17 cellular contexts compared by ENCODE assay signal in genomic region chr22:46318576-46318975, GRCh38. TPM values are rescaled to one million over a fixed set of nuclear protein-coding genes. Genes with fewer than 3 reads are reported as not detected.
A peak's percentile ranks its signal among the peaks of the same experiment; 100 is the strongest.
DNase-seq lines count a peak whose midpoint lies in the region; ATAC-seq and TF ChIP-seq lines count a peak whose summit lies in the region.
"Had no signal": no experiment of that assay in that cellular context is flagged by ENCODE, and none has a peak within 500 bp of the region (broad histone marks: within the 10 kb centered on the region; RNA-seq: fewer than 3 reads in every experiment).

No MANE protein-coding gene starts in this region.

- H4K20me1 ChIP-seq in H9 (ENCODE audit: control insufficient read depth, insufficient read depth, insufficient read length) = no peaks in the 10 kb centered on the region

- H3K27ac ChIP-seq in H9 (ENCODE audit: insufficient read length, low read depth, low read length) = no peak overlapping the region
- no peak overlapping the region for H3K27ac ChIP-seq in spleen

- no peaks in the 10 kb centered on the region for H3K23me2 ChIP-seq in H9 (ENCODE audit: insufficient read length, low read depth, low read length, poor library complexity, severe bottlenecking)

- H3K9me3 ChIP-seq in H9 (ENCODE audit: control insufficient read depth, low read depth, low read length) (no peaks in the 10 kb centered on the region), spleen (no peaks in the 10 kb centered on the region)
- H3K9me3 ChIP-seq: BE2C, HAP-1 had no signal

- H3K4me2 ChIP-seq in H9 (ENCODE audit: insufficient read depth, insufficient read length, low read length) = no peak overlapping the region

- no peaks in the 10 kb centered on the region for H3K79me2 ChIP-seq in H9 (ENCODE audit: insufficient read depth, low read length)

- H3K9ac ChIP-seq in H9 (ENCODE audit: extremely low read depth, insufficient read length, low read length) = no peak overlapping the region

- H4K91ac ChIP-seq in H9 (ENCODE audit: insufficient read length, low read depth, low read length) = no peak overlapping the region

- H2AK5ac ChIP-seq in H9 (ENCODE audit: insufficient read length, low read length) = no peak overlapping the region

- no peak overlapping the region for H4K5ac ChIP-seq in H9 (ENCODE audit: insufficient read length, low read depth, low read length)

- H3K4me1 ChIP-seq in H9 (ENCODE audit: insufficient read depth, low read length) (no peaks in the 10 kb centered on the region), spleen (peaks cover 0 to 4% (median 0%) of the 10 kb centered on the region in 6 donors)
- H3K4me1 ChIP-seq: BE2C, HAP-1 had no signal

- H3K4me3 Mint-ChIP-seq in H9 = no peak overlapping the region
- H3K4me3 Mint-ChIP-seq in chondrocyte (ENCODE audit: unreplicated experiment) = no peak overlapping the region
- H3K4me3 Mint-ChIP-seq: CD4-positive, CD25-positive, alpha-beta regulatory T cell; CD8-positive, alpha-beta memory T cell; IgD-negative memory B cell had no signal

- no peaks in the 10 kb centered on the region for H3K27me3 ChIP-seq in H7 (ENCODE audit: control insufficient read depth, insufficient read depth, low read length)
- H3K27me3 ChIP-seq in H9 (ENCODE audit: insufficient read depth, low read length) = no peaks in the 10 kb centered on the region
- no peaks in the 10 kb centered on the region for H3K27me3 ChIP-seq in spleen (replicated peaks in 1 of 7)
- H3K27me3 ChIP-seq: BE2C had no signal

- no peaks in the 10 kb centered on the region for H3K9me3 Mint-ChIP-seq in H9
- H3K9me3 Mint-ChIP-seq in chondrocyte (ENCODE audit: low read depth) = no peaks in the 10 kb centered on the region
- H3K9me3 Mint-ChIP-seq: CD4-positive, CD25-positive, alpha-beta regulatory T cell; CD8-positive, alpha-beta memory T cell; IgD-negative memory B cell had no signal

- no peak overlapping the region for H3K14ac ChIP-seq in H9 (ENCODE audit: insufficient read depth, low read length)

- no peak overlapping the region for H2BK20ac ChIP-seq in H9 (ENCODE audit: low read depth, low read length, poor library complexity, severe bottlenecking)

- H3K4me1 Mint-ChIP-seq in H9 (no peaks in the 10 kb centered on the region), chondrocyte (ENCODE audit: low read depth) (no peaks in the 10 kb centered on the region)
- H3K4me1 Mint-ChIP-seq: CD8-positive, alpha-beta memory T cell; IgD-negative memory B cell had no signal

- H3K79me1 ChIP-seq in H9 (ENCODE audit: insufficient read depth, low read depth, low read length, poor library complexity, severe bottlenecking) = no peaks in the 10 kb centered on the region

- H3K36me3 Mint-ChIP-seq in H9 (ENCODE audit: insufficient read depth in 1 of 3, low read depth in 3 of 3) (peaks cover 33 to 83% (median 72%) of the 10 kb centered on the region in 3 experiments), chondrocyte (ENCODE audit: low read depth) (peaks cover 2% of the 10 kb centered on the region)
- H3K36me3 Mint-ChIP-seq: CD4-positive, CD25-positive, alpha-beta regulatory T cell; CD8-positive, alpha-beta memory T cell had no signal

- H3K4me3 ChIP-seq in H7 (ENCODE audit: insufficient read depth, low read depth, low read length) (no peak overlapping the region), spleen (no peak overlapping the region)
- H3K4me3 ChIP-seq: HAP-1 had no signal

- no peak overlapping the region for H2BK15ac ChIP-seq in H9 (ENCODE audit: low read depth, low read length)

- H3K27me3 Mint-ChIP-seq in H9 (ENCODE audit: low read depth) (no peaks in the 10 kb centered on the region), chondrocyte (ENCODE audit: low read depth) (no peaks in the 10 kb centered on the region)
- H3K27me3 Mint-ChIP-seq: CD4-positive, CD25-positive, alpha-beta regulatory T cell; IgD-negative memory B cell had no signal

- H2BK5ac ChIP-seq in H9 (ENCODE audit: insufficient read length, low read length) = no peak overlapping the region

- H2AFZ ChIP-seq in H9 (ENCODE audit: low read length) = no peak overlapping the region

- no peak overlapping the region for H3K23ac ChIP-seq in H9 (ENCODE audit: insufficient read length, low read depth, low read length)

- no CpG with 5 or more reads among the region's 15 CpGs for WGBS in H9 (ENCODE audit: extremely low coverage, insufficient read length, low lambda C conversion rate)
- 91 to 98% (median 94%) methylated on average over 13 to 15 of the region's 15 CpGs for WGBS in spleen, 5 donors

- H2BK120ac ChIP-seq in H9 (ENCODE audit: low read depth, low read length, poor library complexity, severe bottlenecking) = no peak overlapping the region

- no peak overlapping the region for H2BK12ac ChIP-seq in H9 (ENCODE audit: insufficient read length, low read depth, low read length)

- H3T11ph ChIP-seq in H9 (ENCODE audit: low read length) = no peak overlapping the region

- no peak overlapping the region for H3K56ac ChIP-seq in H9 (ENCODE audit: insufficient read length, low read depth, low read length)

- no peak overlapping the region for H3K4ac ChIP-seq in H9 (ENCODE audit: low read depth, low read length)

- intact Hi-C loops in spleen (cut with DNase I; ENCODE audit: low total_unique reads) = loop anchor here (5.0 kb wide), 1 partner anchor 326 kb away; no protein-coding TSS in a partner anchor

- H3K18ac ChIP-seq in H9 (ENCODE audit: insufficient read length, low read depth, low read length) = no peak overlapping the region

- H3K36me3 ChIP-seq in H7 (replicated peaks; ENCODE audit: control insufficient read depth, insufficient read depth, low read length) = peaks cover 31% of the 10 kb centered on the region
- peaks cover 0 to 89% (median 0%) of the 10 kb centered on the region in 6 donors for H3K36me3 ChIP-seq in spleen

- no peak for TF ChIP-seq POLR2A in spleen (IDR thresholded peaks at IDR 0.05)

- H3K27ac Mint-ChIP-seq in H9 (peak overlapping the region in 2 of 3 experiments; percentile 37 to 40; a peak in 3 of 7 replicates), chondrocyte (ENCODE audit: unreplicated experiment) (no peak overlapping the region)

- TF ChIP-seq CTCF in H9 (conservative IDR thresholded peaks at IDR 0.05) = no peak
- TF ChIP-seq CTCF in chondrocyte (IDR thresholded peaks at IDR 0.05) = no peak
- no peak for TF ChIP-seq CTCF in spleen (IDR thresholded peaks at IDR 0.05 in 8 of 11, conservative IDR thresholded peaks at IDR 0.05 in 3 of 11)

- ATAC-seq in GM21717 (IDR thresholded peaks at IDR 0.05; ENCODE audit: unreplicated experiment) = no peak
- ATAC-seq: HepG2 had no signal

- H4K8ac ChIP-seq in H9 (replicated peaks; ENCODE audit: insufficient read length, low read depth, low read length) = no peak overlapping the region

- DNase-seq in H7 (peak; percentile 36), H9 (no peak), chondrocyte (ENCODE audit: low spot score) (peak; percentile 86), spleen (peak; percentile 49), DMS114 treated with DMSO at 0.1 percent for 48 hours (lab: John Stamatoyannopoulos, UW; ENCODE audit: unreplicated experiment) (no peak)
- DNase-seq: ACHN; BE2C; C1 segment of cervical spinal cord; CD4-positive, CD25-positive, alpha-beta regulatory T cell; COR-L47; DMS 273 treated with DMSO at 0.1 percent for 48 hours; GOT3 had no signal

RNA-seq across cellular contexts. Expression of gene TRMU, which starts 16.9 kb away (rescaled TPM):
- 72.9 and 76.2 TPM in 2 replicates for total RNA-seq in H7 (2014; rRNA removed; shearing (Covaris generic))
- total RNA-seq in H9 (2021) (82.5 and 86.3 TPM in 2 replicates), chondrocyte (26.5 to 39.2 TPM (median 27.3 TPM) in 3 replicates), spleen (10 to 100 TPM; 43.1 to 59.6 (median 49.8) TPM)
- polyA plus RNA-seq in spleen = 10 to 100 TPM; 23.7 to 32.4 (median 25.0) TPM

RNA-seq across cellular contexts. Expression of gene GTSE1, which starts 21.9 kb away (rescaled TPM):
- 38.8 and 42.9 TPM in 2 replicates for total RNA-seq in H7 (2014; rRNA removed; shearing (Covaris generic))
- total RNA-seq in H9 (2021) (40.6 and 42.6 TPM in 2 replicates), chondrocyte (7.2 to 8.2 TPM (median 7.3 TPM) in 3 replicates), spleen (1 to 10 TPM; 1.3 to 5.2 (median 3.2) TPM)
- 1 to 10 TPM; 1.3 to 4.9 (median 2.8) TPM for polyA plus RNA-seq in spleen
- polyA plus RNA-seq: IgD-negative memory B cell had no signal

RNA-seq across cellular contexts. Expression of gene TTC38, which starts 50.8 kb away (rescaled TPM):
- total RNA-seq in H7 (2014; rRNA removed; shearing (Covaris generic)) = 21.8 and 24.0 TPM in 2 replicates
- total RNA-seq in H9 (2021) (30.2 and 31.5 TPM in 2 replicates), chondrocyte (13.8 to 19.6 TPM (median 16.5 TPM) in 3 replicates), spleen (10 to 100 TPM; 32.5 to 51.9 (median 34.7) TPM)
- 10 to 100 TPM; 13.8 to 21.4 (median 15.2) TPM for polyA plus RNA-seq in spleen

RNA-seq across cellular contexts. Expression of gene PKDREJ, which starts 55.4 kb away (rescaled TPM):
- total RNA-seq in H7 (2014; rRNA removed; shearing (Covaris generic)) = 0.07 TPM in 1 of 2 replicates, not detected in the other
- 0.04 and 0.09 TPM in 2 replicates for total RNA-seq in H9 (2021)
- total RNA-seq in chondrocyte = 0.05 to 0.08 TPM (median 0.07 TPM) in 3 replicates
- total RNA-seq in spleen = under 1 TPM in 1 of 7 donors, not detected in 6; 0.06 TPM
- polyA plus RNA-seq in spleen = under 1 TPM in 2 of 3 donors, not detected in 1; 0.02 TPM
- total RNA-seq: CD4-positive, CD25-positive, alpha-beta regulatory T cell; CD8-positive, alpha-beta memory T cell; HepG2 had no signal
- polyA plus RNA-seq: HepG2, IgD-negative memory B cell had no signal

Comparison
In these comparisons a context has a peak if more than half of its experiments do, and no peak if none do; other contexts are left out.
1. DNase-seq: peak in H7 (single experiment), chondrocyte (single experiment) and spleen (single experiment); none in H9 (single experiment) and DMS114 treated with DMSO at 0.1 percent for 48 hours (single experiment).